Comparison of ENCODE assay signal across 18 cellular contexts in the genomic region with DNA sequence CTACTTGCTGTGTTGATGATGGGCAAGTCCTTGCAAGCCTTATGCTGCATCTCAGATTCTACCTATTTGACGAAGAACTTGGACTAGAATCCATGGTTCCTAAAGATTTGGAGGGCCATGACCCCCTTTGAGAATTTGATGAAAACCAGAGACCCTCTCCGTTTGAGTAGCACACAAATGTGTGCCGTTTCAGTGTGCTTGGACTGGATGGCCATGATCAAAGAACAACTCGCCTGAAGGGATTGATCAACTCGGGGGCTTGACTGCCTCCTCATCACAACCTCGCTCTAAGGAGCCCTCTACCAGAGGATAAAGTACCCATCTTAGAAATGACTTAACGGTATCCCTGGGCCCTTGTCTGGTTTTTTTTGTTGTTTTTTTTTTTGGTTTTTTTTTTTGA. TPM values are rescaled to one million over a fixed set of nuclear protein-coding genes. Genes with fewer than 3 reads are reported as not detected.
A peak's percentile ranks its signal among the peaks of the same experiment; 100 is the strongest.
DNase-seq lines count a peak whose midpoint lies in the region; ATAC-seq, FAIRE-seq and TF ChIP-seq lines count a peak whose summit lies in the region.
"Had no signal": no experiment of that assay in that cellular context is flagged by ENCODE, and none has a peak within 500 bp of the region (broad histone marks: within the 10 kb centered on the region; RNA-seq: fewer than 3 reads in every experiment).

No MANE protein-coding gene starts in this region.

- H3K23ac ChIP-seq in H9 (ENCODE audit: insufficient read length, low read depth, low read length) (no peak overlapping the region), H1 (ENCODE audit: insufficient read length) (no peak overlapping the region)

- H3K27me3 ChIP-seq in H9 (ENCODE audit: insufficient read depth, low read length) (no peaks in the 10 kb centered on the region), H1 (replicated peaks in 1 of 4; ENCODE audit: control insufficient read depth in 3 of 4, extremely low read depth in 1 of 4, insufficient read depth in 3 of 4, low read length in 3 of 4) (no peaks in the 10 kb centered on the region)
- H3K27me3 ChIP-seq: BLaER1 treated with 17β-estradiol and CSF1 and Interleukin-3, amounts not matched to agents 10 nM and 100 nM had no signal

- peaks cover 5 to 25% (median 13%) of the 10 kb centered on the region in 4 experiments; a peak in 6 of 8 replicates for H3K36me3 ChIP-seq in H1 (ENCODE audit: control insufficient read depth in 2 of 4, insufficient read depth in 4 of 4, low read length in 3 of 4)

- WGBS in A549 (ENCODE audit: missing lambda C conversion rate) = 76% methylated on average over 7 of the region's 7 CpGs
- no CpG with 5 or more reads among the region's 7 CpGs for WGBS in H9 (ENCODE audit: extremely low coverage, insufficient read length, low lambda C conversion rate)
- WGBS in H1 (ENCODE audit: extremely low coverage in 1 of 2, insufficient coverage in 1 of 2, insufficient read length in 1 of 2, insufficient replicate concordance in 2 of 2, low coverage in 1 of 2, low lambda C conversion rate in 2 of 2, missing lambda C conversion rate in 1 of 2), 2 experiments = 88% methylated on average over 7 of the region's 7 CpGs; no CpG with 5 or more reads in 1 of the 2 experiments

- H3K4me3 ChIP-seq in A549 = no peak overlapping the region
- no peak overlapping the region for H3K4me3 ChIP-seq in H1 (ENCODE audit: extremely low read depth in 1 of 4, insufficient read depth in 2 of 4, low read depth in 3 of 4, low read length in 4 of 4)
- H3K4me3 ChIP-seq: BLaER1 treated with 17β-estradiol and CSF1 and Interleukin-3, amounts not matched to agents 10 nM and 100 nM; GM23248; HAP-1 had no signal

- no peaks in the 10 kb centered on the region; a peak in 1 of 5 replicates for H3K9me3 Mint-ChIP-seq in H9
- H3K9me3 Mint-ChIP-seq: CD4-positive, alpha-beta memory T cell had no signal

- H3K56ac ChIP-seq in H9 (ENCODE audit: insufficient read length, low read depth, low read length) (no peak overlapping the region), H1 (replicated peaks; ENCODE audit: insufficient read length, low read depth, low read length) (no peak overlapping the region)

- H3K79me1 ChIP-seq in H9 (ENCODE audit: insufficient read depth, low read depth, low read length, poor library complexity, severe bottlenecking) (peaks cover 6% of the 10 kb centered on the region), H1 (ENCODE audit: low read depth, low read length) (peaks cover 14% of the 10 kb centered on the region)

- H3K4me2 ChIP-seq in A549 = no peak overlapping the region
- H3K4me2 ChIP-seq in H9 (ENCODE audit: insufficient read depth, insufficient read length, low read length) = no peak overlapping the region
- no peak overlapping the region for H3K4me2 ChIP-seq in H1 (ENCODE audit: insufficient read depth in 1 of 2, low read depth in 2 of 2, low read length in 2 of 2)

- H3K4me1 Mint-ChIP-seq in H9 = peaks cover 31 to 35% of the 10 kb centered on the region in 2 experiments
- H3K4me1 Mint-ChIP-seq in T-helper 17 cell = peaks cover 34% of the 10 kb centered on the region

- H4K20me1 ChIP-seq in H9 (ENCODE audit: control insufficient read depth, insufficient read depth, insufficient read length) = no peaks in the 10 kb centered on the region
- peaks cover 9 to 11% of the 10 kb centered on the region in 2 experiments for H4K20me1 ChIP-seq in H1 (replicated peaks in 1 of 2; ENCODE audit: control insufficient read depth in 1 of 2, insufficient read depth in 2 of 2, low read length in 2 of 2)

- H3K9ac ChIP-seq in H9 (ENCODE audit: extremely low read depth, insufficient read length, low read length) = no peak overlapping the region
- no peak overlapping the region for H3K9ac ChIP-seq in H1 (replicated peaks in 1 of 4; ENCODE audit: extremely low read depth in 1 of 4, low read depth in 3 of 4, low read length in 3 of 4)
- H3K9ac ChIP-seq: BLaER1 treated with 17β-estradiol and CSF1 and Interleukin-3, amounts not matched to agents 10 nM and 100 nM; GM23248 had no signal

- no peak for DNase-seq in A549 (ENCODE audit: low read depth in 1 of 2, low spot score in 1 of 2)
- DNase-seq in H9 = no peak
- DNase-seq in T-helper 17 cell = no peak
- no peak for DNase-seq in H1 (ENCODE audit: low read depth in 1 of 2, low spot score in 2 of 2)
- DNase-seq in Kasumi-1 (lab: John Stamatoyannopoulos, UW) = no peak
- DNase-seq in SW 1271 (lab: John Stamatoyannopoulos, UW) = no peak
- DNase-seq: 8988T; ACHN; CD4-positive, alpha-beta memory T cell; DMS153; GF-D8; GM23248 had no signal

- TF ChIP-seq EP300 in A549 (IDR thresholded peaks at IDR 0.05) (no peak), H1 (IDR thresholded peaks at IDR 0.05; ENCODE audit: borderline replicate concordance in 1 of 2, low read depth in 2 of 2, low read length in 2 of 2) (no peak)

- H3K18ac ChIP-seq in H9 (ENCODE audit: insufficient read length, low read depth, low read length) (no peak overlapping the region), H1 (ENCODE audit: extremely low read depth, low read length) (no peak overlapping the region)

- H3T11ph ChIP-seq in H9 (ENCODE audit: low read length) = no peak overlapping the region

- peak overlapping the region in 2 of 3 experiments; percentile 42 to 62; a peak in 2 of 7 replicates for H3K27ac Mint-ChIP-seq in H9
- peak overlapping the region; percentile 79 for H3K27ac Mint-ChIP-seq in T-helper 17 cell

- no peaks in the 10 kb centered on the region for H3K27me3 Mint-ChIP-seq in H9 (ENCODE audit: low read depth)
- no peaks in the 10 kb centered on the region for H3K27me3 Mint-ChIP-seq in T-helper 17 cell
- H3K27me3 Mint-ChIP-seq: CD4-positive, alpha-beta memory T cell had no signal

- H3K27ac ChIP-seq in A549 (no peak overlapping the region), H9 (ENCODE audit: insufficient read length, low read depth, low read length) (no peak overlapping the region), H1 (ENCODE audit: low read depth, low read length) (no peak overlapping the region)
- H3K27ac ChIP-seq: BLaER1 treated with 17β-estradiol and CSF1 and Interleukin-3, amounts not matched to agents 10 nM and 100 nM; GM23248 had no signal

- ATAC-seq in A549 (no peak), T-helper 17 cell (no peak), HG02623 (IDR thresholded peaks at IDR 0.05; ENCODE audit: unreplicated experiment) (no peak)

- TF ChIP-seq POLR2A in A549 (IDR thresholded peaks at IDR 0.05; ENCODE audit: low read length) (no peak), H1 (IDR thresholded peaks at IDR 0.05; ENCODE audit: control extremely low read depth in 1 of 2, low read depth in 2 of 2, low read length in 2 of 2) (peak in 1 of 2 experiments; percentile 1; a peak in 1 of 3 replicates)

- peaks cover 13 to 42% (median 24%) of the 10 kb centered on the region in 3 experiments for H3K36me3 Mint-ChIP-seq in H9 (ENCODE audit: insufficient read depth in 1 of 3, low read depth in 3 of 3)
- peaks cover 2% of the 10 kb centered on the region for H3K36me3 Mint-ChIP-seq in T-helper 17 cell (ENCODE audit: low read depth)

- POLR2A ChIA-PET in A549 (lab: Yijun Ruan, JAX) (no interaction called here), H1 (lab: Charles Lee; ENCODE audit: partially characterized antibody) (interaction anchor here (1.1 kb wide), 3 partner anchors 10 to 17 kb away, joined by 3 read pairs; no protein-coding TSS in a partner anchor)

- H4K5ac ChIP-seq in H9 (ENCODE audit: insufficient read length, low read depth, low read length) (no peak overlapping the region), H1 (ENCODE audit: insufficient read length, low read depth, low read length) (no peak overlapping the region)

- peaks cover 10% of the 10 kb centered on the region for H3K23me2 ChIP-seq in H9 (ENCODE audit: insufficient read length, low read depth, low read length, poor library complexity, severe bottlenecking)
- H3K23me2 ChIP-seq in H1 (ENCODE audit: low read depth, low read length) = peaks cover 10% of the 10 kb centered on the region; the same call in 1 of the 2 replicates

- H4K91ac ChIP-seq in H9 (ENCODE audit: insufficient read length, low read depth, low read length) (no peak overlapping the region), H1 (replicated peaks; ENCODE audit: insufficient read length, low read length) (no peak overlapping the region)

- TF ChIP-seq CTCF in A549 (IDR thresholded peaks at IDR 0.05) (no peak), H9 (conservative IDR thresholded peaks at IDR 0.05) (no peak), H1 (IDR thresholded peaks at IDR 0.05; ENCODE audit: control extremely low read depth in 1 of 3, insufficient read depth in 1 of 3, low read depth in 1 of 3, low read length in 3 of 3) (no peak)

- H2BK5ac ChIP-seq in H9 (ENCODE audit: insufficient read length, low read length) (no peak overlapping the region), H1 (ENCODE audit: low read depth, low read length) (no peak overlapping the region)

- H2BK12ac ChIP-seq in H9 (ENCODE audit: insufficient read length, low read depth, low read length) (no peak overlapping the region), H1 (ENCODE audit: low read depth, low read length) (no peak overlapping the region)

- CTCF ChIA-PET in A549 (lab: Yijun Ruan, JAX) = interaction anchor here (1.0 to 12.2 kb wide), 6 partner anchors 10 to 51 kb away, joined by 3 to 119 read pairs (median 8); no protein-coding TSS in a partner anchor
- CTCF ChIA-PET in H1 (lab: Charles Lee; ENCODE audit: partially characterized antibody) = interaction anchor here (1.1 to 1.7 kb wide), 2 partner anchors 8 to 154 kb away, joined by 3 to 7 read pairs; no protein-coding TSS in a partner anchor

- H3K4me1 ChIP-seq in A549 (peaks cover 15% of the 10 kb centered on the region), H9 (ENCODE audit: insufficient read depth, low read length) (no peaks in the 10 kb centered on the region; the same call in 1 of the 2 replicates), H1 (replicated peaks in 1 of 4; ENCODE audit: control insufficient read depth in 3 of 4, insufficient read depth in 4 of 4, low read length in 3 of 4) (peaks cover 0 to 14% (median 5%) of the 10 kb centered on the region in 4 experiments)

- no peak overlapping the region for H2BK120ac ChIP-seq in H9 (ENCODE audit: low read depth, low read length, poor library complexity, severe bottlenecking)
- H2BK120ac ChIP-seq in H1 (replicated peaks; ENCODE audit: low read depth, low read length) = no peak overlapping the region

- H2BK20ac ChIP-seq in H9 (ENCODE audit: low read depth, low read length, poor library complexity, severe bottlenecking) = no peak overlapping the region
- no peak overlapping the region for H2BK20ac ChIP-seq in H1 (ENCODE audit: low read length)

- H2AK5ac ChIP-seq in H9 (ENCODE audit: insufficient read length, low read length) = no peak overlapping the region
- H2AK5ac ChIP-seq in H1 (ENCODE audit: low read depth, low read length) = no peak overlapping the region

- no peak for FAIRE-seq in A549 (lab: Jason Lieb, UNC)
- FAIRE-seq in H1 (lab: Jason Lieb, UNC) = no peak
- FAIRE-seq: D721Med, GM18507, HTR-8/SVneo had no signal

- H2BK15ac ChIP-seq in H9 (ENCODE audit: low read depth, low read length) (no peak overlapping the region), H1 (ENCODE audit: low read length) (no peak overlapping the region)

- H3K4ac ChIP-seq in H9 (ENCODE audit: low read depth, low read length) = no peak overlapping the region
- H3K4ac ChIP-seq in H1 (replicated peaks; ENCODE audit: insufficient read length, low read depth, low read length) = no peak overlapping the region

- H3K9me3 ChIP-seq in A549 = no peaks in the 10 kb centered on the region
- H3K9me3 ChIP-seq in H9 (ENCODE audit: control insufficient read depth, low read depth, low read length) = no peaks in the 10 kb centered on the region
- no peaks in the 10 kb centered on the region for H3K9me3 ChIP-seq in T-helper 17 cell (ENCODE audit: control insufficient read depth, low read length, poor library complexity, severe bottlenecking)
- no peaks in the 10 kb centered on the region for H3K9me3 ChIP-seq in H1 (ENCODE audit: insufficient read depth in 2 of 2, low read depth in 1 of 2, low read length in 1 of 2)
- H3K9me3 ChIP-seq: HAP-1 had no signal

- H2AFZ ChIP-seq in H9 (ENCODE audit: low read length) (no peak overlapping the region), H1 (ENCODE audit: low read length) (no peak overlapping the region)
- H2AFZ ChIP-seq: GM23248 had no signal

- H3K79me2 ChIP-seq in H9 (ENCODE audit: insufficient read depth, low read length) = peaks cover 13% of the 10 kb centered on the region; the same call in 1 of the 2 replicates
- H3K79me2 ChIP-seq in H1 (ENCODE audit: control insufficient read depth in 1 of 2, insufficient read depth in 2 of 2, low read length in 2 of 2) = peaks cover 13 to 20% of the 10 kb centered on the region in 2 experiments

- H3K14ac ChIP-seq in H9 (ENCODE audit: insufficient read depth, low read length) (no peak overlapping the region), H1 (ENCODE audit: insufficient read length) (no peak overlapping the region)

- no peak overlapping the region for H4K8ac ChIP-seq in H9 (replicated peaks; ENCODE audit: insufficient read length, low read depth, low read length)
- H4K8ac ChIP-seq in H1 (ENCODE audit: extremely low read depth, insufficient read depth, low read length) = 0 out of 2 replicates have a peak overlapping the region, but pooled peaks have one; percentile 23

- H3K4me3 Mint-ChIP-seq in H9 (no peak overlapping the region), T-helper 17 cell (no peak overlapping the region)

- no peak for TF ChIP-seq RAD21 in A549 (conservative IDR thresholded peaks at IDR 0.05 in 1 of 2, IDR thresholded peaks at IDR 0.05 in 1 of 2)
- no peak for TF ChIP-seq RAD21 in H1 (IDR thresholded peaks at IDR 0.05 in 1 of 2, conservative IDR thresholded peaks at IDR 0.05 in 1 of 2; ENCODE audit: low read depth in 2 of 2, low read length in 2 of 2)

RNA-seq across cellular contexts. Expression of a gene that starts 2.8 kb away (rescaled TPM):
- polyA plus RNA-seq in A549 (2011; rRNA removed) (51.7 and 63.3 TPM in 2 replicates), A549 (2017; fragmentation: RNase III; extraction: RNeasy Plus Mini Kit Qiagen cat#74134 plus additional on column Dnase treatment) (28.5 to 31.5 TPM (median 29.3 TPM) in 3 replicates), H1 (2011; rRNA removed) (28.3 and 48.4 TPM in 2 replicates)
- polyA plus RNA-seq in A549 (2012; cell fraction: cytosol; rRNA removed) = 29.2 and 33.0 TPM in 2 replicates
- 85.9 and 87.2 TPM in 2 replicates for polyA plus RNA-seq in A549 (2012; cell fraction: nucleus; rRNA removed)
- 93.7 and 114 TPM in 2 replicates for polyA minus RNA-seq in A549 (2011; rRNA and poly(A)+ RNA removed)
- total RNA-seq in H9 (2021) (45.4 and 51.9 TPM in 2 replicates), T-helper 17 cell (10 to 100 TPM; 51.2 to 54.0 TPM)
- total RNA-seq in H1 (2021; fragmentation: NEBNext Ultra II Directional; extraction: Animal tissue kit (Norgen Biotek cat#: 25700)) = 44.9 and 45.3 TPM in 2 replicates
- polyA plus RNA-seq in H1 (2011; cell fraction: cytosol; rRNA removed) = 28.9 TPM
- polyA plus RNA-seq in H1 (2011; cell fraction: nucleus; rRNA removed) = 192 TPM
- polyA plus RNA-seq in H1 (2012, experiment 1 of 2) = 27.6 to 33.7 TPM (median 30.9 TPM) in 4 replicates
- 3.4 TPM for polyA plus RNA-seq in H1 (2012, experiment 2 of 2)
- polyA plus RNA-seq in H1 (2013, experiment 1 of 2) = 16.5 TPM
- polyA plus RNA-seq in H1 (2013, experiment 2 of 2) = 13.8 TPM
- polyA minus RNA-seq in H1 (2011; rRNA and poly(A)+ RNA removed) = 69.5 and 98.9 TPM in 2 replicates
- 47.0 TPM for polyA minus RNA-seq in H1 (2011; cell fraction: cytosol; rRNA and poly(A)+ RNA removed)
- polyA minus RNA-seq in H1 (2011; cell fraction: nucleus; rRNA and poly(A)+ RNA removed) = 90.2 TPM
